Comparison of ENCODE assay signal across 9 cellular contexts in genomic region chr16:23296994-23297393, GRCh38. TPM values are rescaled to one million over a fixed set of nuclear protein-coding genes. Genes with fewer than 3 reads are reported as not detected.
DNase-seq lines count a peak whose midpoint lies in the region; ATAC-seq and TF ChIP-seq lines count a peak whose summit lies in the region.
"Had no signal": no experiment of that assay in that cellular context is flagged by ENCODE, and none has a peak within 500 bp of the region (broad histone marks: within the 10 kb centered on the region; RNA-seq: fewer than 3 reads in every experiment).

No MANE protein-coding gene starts in this region.

- no peak overlapping the region for H3K4me3 ChIP-seq in lower lobe of right lung
- H3K4me3 ChIP-seq: skin epidermis had no signal

- intact Hi-C loops in lower lobe of right lung (cut with DNase I), result no loop called here

- ATAC-seq in lower lobe of right lung (peak; percentile 62 to 69), omental fat pad (ENCODE audit: low FRiP score) (no peak)

- H3K9me3 ChIP-seq in lower lobe of right lung, result no peaks in the 10 kb centered on the region

- H3K36me3 ChIP-seq in lower lobe of right lung, result no peaks in the 10 kb centered on the region

- DNase-seq in NCI-H146 (lab: John Stamatoyannopoulos, UW), result peak; percentile 34
- no peak for DNase-seq in NCI-H146 treated with DMSO at 0.1 percent for 48 hours (lab: John Stamatoyannopoulos, UW; ENCODE audit: unreplicated experiment)
- peak; percentile 67 for DNase-seq in GM20000 (ENCODE audit: low spot score)
- no peak for DNase-seq in lower lobe of right lung
- no peak for DNase-seq in activated CD8-positive, alpha-beta memory T cell treated with anti-CD3 and anti-CD28 coated beads, Interleukin-2, amount 50 U/mL, for 4 hours
- no peak for DNase-seq in NCI-H2029 (lab: John Stamatoyannopoulos, UW)
- DNase-seq in omental fat pad (ENCODE audit: low spot score), result no peak

- no peak overlapping the region for H3K27ac ChIP-seq in lower lobe of right lung

- TF ChIP-seq CTCF in GM20000 (IDR thresholded peaks at IDR 0.05; ENCODE audit: extremely low read depth, missing control alignments), result peak; percentile 23
- TF ChIP-seq CTCF in lower lobe of right lung (IDR thresholded peaks at IDR 0.05), result peak; percentile 39
- TF ChIP-seq CTCF in omental fat pad (IDR thresholded peaks at IDR 0.05), result no peak

- TF ChIP-seq POLR2A in Raji (IDR thresholded peaks at IDR 0.05; ENCODE audit: insufficient read depth, low read depth, low read length), result 0 out of 2 replicates have a peak, but pooled peaks have one; percentile 29

- peaks cover 5% of the 10 kb centered on the region for H3K4me1 ChIP-seq in lower lobe of right lung

- H3K27me3 ChIP-seq in lower lobe of right lung (ENCODE audit: low read depth), result peaks cover 14% of the 10 kb centered on the region

RNA-seq across cellular contexts. Expression of gene SCNN1B, which starts 5.1 kb away (rescaled TPM):
- total RNA-seq in lower lobe of right lung, result 38.3 TPM
- 10 to 100 TPM in 1 of 4 donors, 1 to 10 TPM in 3; 1.6 to 17.7 (median 3.6) TPM for total RNA-seq in omental fat pad

Comparison
In these comparisons a context has a peak if more than half of its experiments do, and no peak if none do; other contexts are left out.
1. DNase-seq: peak in NCI-H146 (single experiment) and GM20000 (single experiment); none in NCI-H146 treated with DMSO at 0.1 percent for 48 hours (single experiment), lower lobe of right lung (single experiment), activated CD8-positive, alpha-beta memory T cell treated with anti-CD3 and anti-CD28 coated beads, Interleukin-2, amount 50 U/mL, for 4 hours (single experiment), NCI-H2029 (single experiment) and omental fat pad (single experiment).
2. CTCF ChIP-seq: peak in GM20000 (single experiment) and lower lobe of right lung (single experiment); none in omental fat pad (0 of 3).